17 cellular contexts compared by ENCODE assay signal in genomic region chr10:73823391-73823790, GRCh38. TPM values are rescaled to one million over a fixed set of nuclear protein-coding genes. Genes with fewer than 3 reads are reported as not detected.
A peak's percentile ranks its signal among the peaks of the same experiment; 100 is the strongest.
DNase-seq lines count a peak whose midpoint lies in the region; ATAC-seq lines count a peak whose summit lies in the region.
"Had no signal": no experiment of that assay in that cellular context is flagged by ENCODE, and none has a peak within 500 bp of the region (broad histone marks: within the 10 kb centered on the region; RNA-seq: fewer than 3 reads in every experiment).

No MANE protein-coding gene starts in this region.

- no peak overlapping the region for H3K4me2 ChIP-seq in mesendoderm (ENCODE audit: low read length)
- H3K4me2 ChIP-seq: BLaER1 had no signal

- H4K8ac ChIP-seq in mesendoderm (ENCODE audit: low read depth, low read length): no peak overlapping the region

- H4K5ac ChIP-seq in mesendoderm (ENCODE audit: low read length): no peak overlapping the region

- H3K9me3 ChIP-seq in HUES6 (ENCODE audit: control insufficient read depth, insufficient read depth, low read depth, low read length): no peaks in the 10 kb centered on the region
- H3K9me3 ChIP-seq: BLaER1 had no signal

- no peak overlapping the region for H3K56ac ChIP-seq in mesendoderm (ENCODE audit: low read length)

- H3K79me1 ChIP-seq in mesendoderm (ENCODE audit: low read length): no peaks in the 10 kb centered on the region

- no peak overlapping the region for H3K23ac ChIP-seq in mesendoderm (ENCODE audit: low read length)

- no peak overlapping the region for H3K4me3 Mint-ChIP-seq in activated T-cell treated with anti-CD3 and anti-CD28 coated beads, Interleukin-2, amount 50 U/mL, for 72 hours
- H3K4me3 Mint-ChIP-seq in activated T-helper 17 cell treated with anti-CD3 and anti-CD28 coated beads, Interleukin-2, amount 50 U/mL, for 72 hours: no peak overlapping the region
- H3K4me3 Mint-ChIP-seq: CD14-positive monocyte; CD4-positive, alpha-beta memory T cell; H9 had no signal

- no CpG with 5 or more reads among the region's 7 CpGs for WGBS in mesendoderm (ENCODE audit: extremely low coverage, insufficient coverage, low lambda C conversion rate)

- no peak for DNase-seq in activated T-cell treated with anti-CD3 and anti-CD28 coated beads, Interleukin-2, amount 50 U/mL, for 72 hours
- no peak for DNase-seq in activated T-cell treated with anti-CD3 and anti-CD28 coated beads, Interleukin-2, amount 50 U/mL, for 1 hour
- DNase-seq in mesendoderm (peak; percentile 89), NCI-H2107 (lab: John Stamatoyannopoulos, UW) (no peak), DMS53 (lab: John Stamatoyannopoulos, UW) (no peak)
- DNase-seq: 8988T; Calu3; CD4-positive, alpha-beta memory T cell; DND-41; EL; H9 had no signal

- H3K27me3 Mint-ChIP-seq in activated T-cell treated with anti-CD3 and anti-CD28 coated beads, Interleukin-2, amount 50 U/mL, for 72 hours (ENCODE audit: low read depth): no peaks in the 10 kb centered on the region
- H3K27me3 Mint-ChIP-seq in activated T-helper 17 cell treated with anti-CD3 and anti-CD28 coated beads, Interleukin-2, amount 50 U/mL, for 72 hours: no peaks in the 10 kb centered on the region
- H3K27me3 Mint-ChIP-seq: CD4-positive, alpha-beta memory T cell had no signal

- ATAC-seq in activated T-cell treated with anti-CD3 and anti-CD28 coated beads, Interleukin-2, amount 50 U/mL, for 72 hours (replicated peaks in 1 of 2): no peak
- ATAC-seq in activated T-helper 17 cell treated with anti-CD3 and anti-CD28 coated beads, Interleukin-2, amount 50 U/mL, for 72 hours (replicated peaks): no peak
- no peak for ATAC-seq in GM19467 (IDR thresholded peaks at IDR 0.05; ENCODE audit: unreplicated experiment)
- ATAC-seq: GM12878 had no signal

- H3K4me1 Mint-ChIP-seq in activated T-cell treated with anti-CD3 and anti-CD28 coated beads, Interleukin-2, amount 50 U/mL, for 72 hours (ENCODE audit: low read depth): no peaks in the 10 kb centered on the region
- no peaks in the 10 kb centered on the region for H3K4me1 Mint-ChIP-seq in activated T-helper 17 cell treated with anti-CD3 and anti-CD28 coated beads, Interleukin-2, amount 50 U/mL, for 72 hours

- H3K4me3 ChIP-seq in HUES6 (ENCODE audit: low read depth, low read length) (no peak overlapping the region), mesendoderm (ENCODE audit: low read length) (no peak overlapping the region)
- H3K4me3 ChIP-seq: BLaER1, GM12878 had no signal

- no peaks in the 10 kb centered on the region for H3K9me3 Mint-ChIP-seq in activated T-cell treated with anti-CD3 and anti-CD28 coated beads, Interleukin-2, amount 50 U/mL, for 72 hours
- H3K9me3 Mint-ChIP-seq in activated T-helper 17 cell treated with anti-CD3 and anti-CD28 coated beads, Interleukin-2, amount 50 U/mL, for 72 hours: no peaks in the 10 kb centered on the region
- H3K9me3 Mint-ChIP-seq: CD14-positive monocyte; CD4-positive, alpha-beta memory T cell; H9 had no signal

- H3K27me3 ChIP-seq in HUES6 (ENCODE audit: control insufficient read depth, insufficient read depth, low read length): no peaks in the 10 kb centered on the region
- H3K27me3 ChIP-seq in mesendoderm (ENCODE audit: insufficient read depth, low read length, poor library complexity): no peaks in the 10 kb centered on the region
- H3K27me3 ChIP-seq: BLaER1 had no signal

- H3K36me3 ChIP-seq in HUES6 (ENCODE audit: control insufficient read depth, insufficient read depth, low read length): peaks cover 55% of the 10 kb centered on the region
- peaks cover 4% of the 10 kb centered on the region for H3K36me3 ChIP-seq in mesendoderm (ENCODE audit: control insufficient read depth, insufficient read depth, low read length)

- peak overlapping the region; percentile 50 for H3K9ac ChIP-seq in HUES6 (ENCODE audit: low read length)
- H3K9ac ChIP-seq in mesendoderm (ENCODE audit: low read length): no peak overlapping the region
- H3K9ac ChIP-seq: BLaER1 had no signal

- no peak overlapping the region for H3K4ac ChIP-seq in mesendoderm (ENCODE audit: low read depth, low read length)

- H3K36me3 Mint-ChIP-seq in activated T-cell treated with anti-CD3 and anti-CD28 coated beads, Interleukin-2, amount 50 U/mL, for 72 hours (ENCODE audit: insufficient read depth in 2 of 2): no peaks in the 10 kb centered on the region
- peaks cover 12% of the 10 kb centered on the region for H3K36me3 Mint-ChIP-seq in activated T-helper 17 cell treated with anti-CD3 and anti-CD28 coated beads, Interleukin-2, amount 50 U/mL, for 72 hours (ENCODE audit: low read depth)

- no peak overlapping the region for H3K18ac ChIP-seq in mesendoderm (ENCODE audit: low read length)

- no peak overlapping the region for H2BK15ac ChIP-seq in mesendoderm (replicated peaks; ENCODE audit: low read depth)

- no peak overlapping the region for H2AK5ac ChIP-seq in mesendoderm (ENCODE audit: low read length)

- no peak overlapping the region for H2BK120ac ChIP-seq in mesendoderm (ENCODE audit: low read depth, low read length)

- H3K4me1 ChIP-seq in HUES6 (ENCODE audit: control insufficient read depth, insufficient read depth, low read length) (no peaks in the 10 kb centered on the region), mesendoderm (ENCODE audit: control insufficient read depth, low read depth, low read length) (peaks cover 3% of the 10 kb centered on the region)

- no peaks in the 10 kb centered on the region for H3K79me2 ChIP-seq in mesendoderm (ENCODE audit: control insufficient read depth, insufficient read depth, low read length)

- peak overlapping the region; percentile 52 for H3K27ac Mint-ChIP-seq in activated T-cell treated with anti-CD3 and anti-CD28 coated beads, Interleukin-2, amount 50 U/mL, for 72 hours
- H3K27ac Mint-ChIP-seq in activated T-helper 17 cell treated with anti-CD3 and anti-CD28 coated beads, Interleukin-2, amount 50 U/mL, for 72 hours: peak overlapping the region; percentile 41
- H3K27ac Mint-ChIP-seq: H9 had no signal

- no peak overlapping the region for H2BK5ac ChIP-seq in mesendoderm (ENCODE audit: low read length)

- no peak overlapping the region for H3K27ac ChIP-seq in HUES6 (ENCODE audit: low read depth, low read length)
- H3K27ac ChIP-seq in mesendoderm (ENCODE audit: low read depth, low read length): no peak overlapping the region
- H3K27ac ChIP-seq: BLaER1 had no signal

RNA-seq across cellular contexts. Expression of gene NDST2, which starts 12.0 kb away (rescaled TPM):
- total RNA-seq in activated T-cell treated with anti-CD3 and anti-CD28 coated beads, Interleukin-2, amount 50 U/mL, for 72 hours: 100 to 1,000 TPM; 120 to 127 TPM
- total RNA-seq in activated T-helper 17 cell treated with anti-CD3 and anti-CD28 coated beads, Interleukin-2, amount 50 U/mL, for 72 hours: 10 to 100 TPM; 41.2 to 64.0 TPM
- polyA plus RNA-seq in mesendoderm (2013, experiment 1 of 2): 7.4 TPM
- polyA plus RNA-seq in mesendoderm (2013, experiment 2 of 2): 8.0 TPM

RNA-seq across cellular contexts. Expression of gene ZSWIM8, which starts 38.0 kb away (rescaled TPM):
- total RNA-seq in activated T-cell treated with anti-CD3 and anti-CD28 coated beads, Interleukin-2, amount 50 U/mL, for 72 hours: 10 to 100 TPM; 72.0 to 81.3 TPM
- total RNA-seq in activated T-helper 17 cell treated with anti-CD3 and anti-CD28 coated beads, Interleukin-2, amount 50 U/mL, for 72 hours: 100 to 1,000 TPM in 1 of 2 donors, 10 to 100 TPM in 1; 66.1 to 113 TPM
- polyA plus RNA-seq in mesendoderm (2013, experiment 1 of 2): 20.4 TPM
- 22.1 TPM for polyA plus RNA-seq in mesendoderm (2013, experiment 2 of 2)

RNA-seq across cellular contexts. Expression of gene CHCHD1, which starts 41.5 kb away (rescaled TPM):
- 10 to 100 TPM; 22.5 to 23.5 TPM for total RNA-seq in activated T-cell treated with anti-CD3 and anti-CD28 coated beads, Interleukin-2, amount 50 U/mL, for 72 hours
- total RNA-seq in activated T-helper 17 cell treated with anti-CD3 and anti-CD28 coated beads, Interleukin-2, amount 50 U/mL, for 72 hours: 10 to 100 TPM; 30.2 to 32.8 TPM
- 149 TPM for polyA plus RNA-seq in mesendoderm (2013, experiment 1 of 2)
- polyA plus RNA-seq in mesendoderm (2013, experiment 2 of 2): 149 TPM

RNA-seq across cellular contexts. Expression of gene CAMK2G, which starts 51.0 kb away (rescaled TPM):
- 10 to 100 TPM; 25.0 to 30.3 TPM for total RNA-seq in activated T-cell treated with anti-CD3 and anti-CD28 coated beads, Interleukin-2, amount 50 U/mL, for 72 hours
- total RNA-seq in activated T-helper 17 cell treated with anti-CD3 and anti-CD28 coated beads, Interleukin-2, amount 50 U/mL, for 72 hours: 10 to 100 TPM; 19.5 to 23.2 TPM
- 13.0 TPM for polyA plus RNA-seq in mesendoderm (2013, experiment 1 of 2)
- 13.1 TPM for polyA plus RNA-seq in mesendoderm (2013, experiment 2 of 2)
